ENCODE assay signal across 8 cellular contexts in genomic region chr6:21586760-21587181, GRCh38. TPM values are rescaled to one million over a fixed set of nuclear protein-coding genes. Genes with fewer than 3 reads are reported as not detected.
DNase-seq lines count a peak whose midpoint lies in the region; ATAC-seq and TF ChIP-seq lines count a peak whose summit lies in the region.

No MANE protein-coding gene starts in this region.

- POLR2A ChIA-PET in MCF 10A (lab: Yijun Ruan, JAX) = interaction anchor here (2.4 to 4.7 kb wide), 2 partner anchors 553 to 1021 kb away, joined by 16 to 26 read pairs; no protein-coding TSS in a partner anchor

- DNase-seq in NCI-H748 (lab: John Stamatoyannopoulos, UW; ENCODE audit: unreplicated experiment) (peak; percentile 98), NCI-H748 treated with DMSO at 0.1 percent for 48 hours (lab: John Stamatoyannopoulos, UW) (no peak), HL-60 (ENCODE audit: low read depth in 1 of 2, low spot score in 1 of 2) (no peak), MCF 10A (ENCODE audit: unreplicated experiment) (no peak), lower leg skin (ENCODE audit: low spot score in 2 of 2) (no peak), upper lobe of left lung (peak in 1 of 2 donors; percentile 27), HK-2 (ENCODE audit: unreplicated experiment) (no peak)
- no peak for DNase-seq in stimulated activated CD4-positive, alpha-beta T cell treated with anti-CD3 and anti-CD28 coated beads, Interleukin-4, amount 100 ng/mL, for 4 hours

- TF ChIP-seq POLR2A in lower leg skin (IDR thresholded peaks at IDR 0.05) (no peak), upper lobe of left lung (IDR thresholded peaks at IDR 0.05) (no peak)

- TF ChIP-seq CTCF in HL-60 (IDR thresholded peaks at IDR 0.05; ENCODE audit: insufficient read depth, low read length) = no peak
- TF ChIP-seq CTCF in MCF 10A (IDR thresholded peaks at IDR 0.05; ENCODE audit: unreplicated experiment) = no peak
- TF ChIP-seq CTCF in lower leg skin (IDR thresholded peaks at IDR 0.05) = no peak
- TF ChIP-seq CTCF in upper lobe of left lung (IDR thresholded peaks at IDR 0.05) = no peak

- intact Hi-C loops in MCF 10A (cut with micrococcal nuclease) (loop anchor here (5.0 to 10.0 kb wide), 3 partner anchors 184 to 1294 kb away; no protein-coding TSS in a partner anchor), lower leg skin (cut with DNase I; ENCODE audit: low total_unique reads) (loop anchor here (10.0 kb wide), 1 partner anchor 1012 kb away; no protein-coding TSS in a partner anchor)

- WGBS in lower leg skin, 2 donors = 2 to 3% methylated on average over 15 of the region's 15 CpGs
- WGBS in upper lobe of left lung, 2 donors = 0 to 9% methylated on average over 3 to 15 of the region's 15 CpGs

- peaks cover 12% of the 10 kb centered on the region for H3K9me3 Mint-ChIP-seq in MCF 10A (ENCODE audit: unreplicated experiment)

- ATAC-seq in upper lobe of left lung (ENCODE audit: low FRiP score in 2 of 2) = peak in 1 of 2 donors; percentile 66

- peak overlapping the region; percentile 94 for H3K4me3 Mint-ChIP-seq in MCF 10A (ENCODE audit: unreplicated experiment)

- H3K4me3 ChIP-seq in HL-60 (replicated peaks; ENCODE audit: insufficient read depth, low read length) = peak overlapping the region; percentile 85
- H3K4me3 ChIP-seq in lower leg skin (ENCODE audit: low read depth, poor library complexity, severe bottlenecking) = peak overlapping the region; percentile 43
- peak overlapping the region; percentile 35 to 75 (median 74) for H3K4me3 ChIP-seq in upper lobe of left lung

- no peaks in the 10 kb centered on the region for H3K36me3 ChIP-seq in upper lobe of left lung

- H3K4me1 Mint-ChIP-seq in MCF 10A (ENCODE audit: insufficient read depth, unreplicated experiment) = peaks cover 10% of the 10 kb centered on the region

- peaks cover 4% of the 10 kb centered on the region for H3K36me3 Mint-ChIP-seq in MCF 10A (ENCODE audit: insufficient read depth, unreplicated experiment)

- BruUV-seq in MCF 10A (replicated peaks; lab: Mats Ljungman, UMichigan) = no TSS peak

- peak overlapping the region; percentile 59; the same call in 1 of the 2 replicates for H3K27ac ChIP-seq in HL-60 (replicated peaks)
- peak overlapping the region in 2 of 4 donors; percentile 85 to 89 for H3K27ac ChIP-seq in upper lobe of left lung

- H3K4me1 ChIP-seq in upper lobe of left lung = peaks cover 0 to 28% (median 8%) of the 10 kb centered on the region in 4 donors

- H3K9me3 ChIP-seq in upper lobe of left lung = peaks cover 0 to 10% (median 0%) of the 10 kb centered on the region in 4 donors

- H3K27me3 Mint-ChIP-seq in MCF 10A (ENCODE audit: insufficient read depth, unreplicated experiment) = no peaks in the 10 kb centered on the region

- peak overlapping the region; percentile 81 for H3K27ac Mint-ChIP-seq in MCF 10A (ENCODE audit: low read depth, unreplicated experiment)

- H3K27me3 ChIP-seq in HL-60 (ENCODE audit: insufficient read depth, poor library complexity, severe bottlenecking) = no peaks in the 10 kb centered on the region
- no peaks in the 10 kb centered on the region for H3K27me3 ChIP-seq in upper lobe of left lung

- CTCF ChIA-PET in MCF 10A (lab: Yijun Ruan, JAX) = interaction anchor here (0.6 to 3.5 kb wide), 4 partner anchors 81 to 1025 kb away, joined by 3 to 56 read pairs (median 3); no protein-coding TSS in a partner anchor

- TF ChIP-seq EP300 in upper lobe of left lung (IDR thresholded peaks at IDR 0.05) = no peak

RNA-seq across cellular contexts. Expression of gene SOX4, which starts 6.8 kb away (rescaled TPM):
- total RNA-seq in MCF 10A (2022) (12.8 and 12.9 TPM in 2 replicates), lower leg skin (10 to 100 TPM; 11.4 to 28.7 (median 13.6) TPM), upper lobe of left lung (10 to 100 TPM; 16.4 to 23.4 (median 20.7) TPM)
